In genomic region chr11:64253043-64253442, GRCh38 we compare ENCODE assay signal across 2 cellular contexts.
TF ChIP-seq lines count a peak whose summit lies in the region.

No MANE protein-coding gene starts in this region.

TF ChIP-seq in HEK293, 187 proteins besides CTCF, POLR2A, EP300 and RAD21:
- TF ChIP-seq ZNF423 (tag by site-specific recombination; IDR thresholded peaks at IDR 0.05) (no peak), PBX3 (CRISPR knock-in tag; IDR thresholded peaks at IDR 0.05) (no peak), SETDB1 (IDR thresholded peaks at IDR 0.05; ENCODE audit: insufficient read length, low read length) (no peak), REST (tag by site-specific recombination; IDR thresholded peaks at IDR 0.05) (no peak), KLF8 (tag by site-specific recombination; IDR thresholded peaks at IDR 0.05) (peak; percentile 39; the same call in 1 of the 2 replicates)

TF ChIP-seq in GM12878, 131 proteins besides CTCF, POLR2A, EP300 and RAD21:
- TF ChIP-seq ZZZ3 (IDR thresholded peaks at IDR 0.05; ENCODE audit: control insufficient read depth, insufficient read length, low read depth) (no peak), NFIC (IDR thresholded peaks at IDR 0.05; ENCODE audit: low read depth, low read length) (no peak), BHLHE40 (IDR thresholded peaks at IDR 0.05; ENCODE audit: borderline replicate concordance in 1 of 2, low read depth in 2 of 2, low read length in 1 of 2) (no peak), RB1 (IDR thresholded peaks at IDR 0.05; ENCODE audit: borderline replicate concordance) (no peak), ZNF622 (IDR thresholded peaks at IDR 0.05) (no peak), CHD1 (IDR thresholded peaks at IDR 0.05; ENCODE audit: low read depth, low read length) (no peak), TAF1 (IDR thresholded peaks at IDR 0.05; ENCODE audit: borderline replicate concordance, low read depth, low read length) (no peak)
TF ChIP-seq in GM12878: peak in this region for 0.
